ENCODE assay signal across 32 cellular contexts in the genomic region with DNA sequence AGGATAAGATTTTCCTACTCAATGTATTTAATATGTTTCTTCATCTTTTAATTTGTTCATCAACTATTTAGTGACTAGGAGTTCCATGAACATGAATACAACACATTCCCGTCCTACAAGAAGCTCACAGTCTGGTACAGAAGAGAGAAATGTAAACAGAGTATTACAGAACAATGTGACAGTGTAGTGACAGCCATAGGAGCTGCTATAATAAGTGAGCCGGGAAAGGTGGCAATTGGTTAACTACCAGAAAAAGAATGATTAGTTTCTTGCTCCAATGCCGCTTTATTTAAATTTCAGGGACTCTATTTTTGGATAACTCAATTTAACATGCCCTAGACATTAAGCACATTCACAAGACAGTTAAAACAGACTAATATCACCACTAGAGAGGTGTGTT.
A peak's percentile ranks its signal among the peaks of the same experiment; 100 is the strongest.
DNase-seq lines count a peak whose midpoint lies in the region; ATAC-seq, FAIRE-seq and TF ChIP-seq lines count a peak whose summit lies in the region.
"Had no signal": no experiment of that assay in that cellular context is flagged by ENCODE, and none has a peak within 500 bp of the region (broad histone marks: within the 10 kb centered on the region; RNA-seq: fewer than 3 reads in every experiment).

No MANE protein-coding gene starts in this region.

- intact Hi-C loops in HepG2 (cut with micrococcal nuclease; ENCODE audit: unreplicated experiment) (no loop called here), right lobe of liver (cut with DNase I) (no loop called here), thyroid gland (cut with DNase I) (no loop called here)

- ATAC-seq in HepG2 (no peak), right lobe of liver (no peak), GM18873 (IDR thresholded peaks at IDR 0.05; ENCODE audit: low FRiP score, unreplicated experiment) (no peak)
- ATAC-seq: A549; CD8-positive, alpha-beta T cell had no signal

- no peaks in the 10 kb centered on the region for H3K79me2 ChIP-seq in HepG2 (ENCODE audit: insufficient read depth, low read length)

- CTCF ChIA-PET in HepG2 (lab: Yijun Ruan, JAX; ENCODE audit: low intra/inter-chr PET ratio, low total read pairs), result no interaction called here

- H3K27ac ChIP-seq in HepG2 (ENCODE audit: extremely low read length, insufficient read depth, low read length), result no peak overlapping the region
- H3K27ac ChIP-seq in right lobe of liver, result no peak overlapping the region
- peak overlapping the region; percentile 19 for H3K27ac ChIP-seq in caudate nucleus (ENCODE audit: low read depth, low read length)
- H3K27ac ChIP-seq in thyroid gland, result peak overlapping the region in 2 of 3 donors; percentile 8 to 34
- H3K27ac ChIP-seq: 22Rv1; A549; BLaER1; BLaER1 treated with 17β-estradiol and CSF1 and Interleukin-3, amounts not matched to agents 10 nM and 100 nM; C4-2B had no signal

- H3K36me3 ChIP-seq in HepG2 (replicated peaks in 1 of 2; ENCODE audit: control insufficient read depth in 1 of 2, insufficient read depth in 2 of 2, low read length in 2 of 2) (no peaks in the 10 kb centered on the region; a peak in 1 of 5 replicates), right lobe of liver (no peaks in the 10 kb centered on the region), thyroid gland (no peaks in the 10 kb centered on the region)
- H3K36me3 ChIP-seq: BE2C; BLaER1; BLaER1 treated with 17β-estradiol and CSF1 and Interleukin-3, amounts not matched to agents 10 nM and 100 nM had no signal

- TF ChIP-seq EP300 in HepG2 (IDR thresholded peaks at IDR 0.05; ENCODE audit: low read depth in 2 of 2, low read length in 2 of 2), result no peak
- TF ChIP-seq EP300 in HepG2 (CRISPR knock-in tag; IDR thresholded peaks at IDR 0.05; ENCODE audit: borderline replicate concordance), result no peak

- FAIRE-seq in HepG2 (lab: Jason Lieb, UNC), result no peak
- FAIRE-seq: A204.1, A549 had no signal

- no peaks in the 10 kb centered on the region for H4K20me1 ChIP-seq in HepG2 (ENCODE audit: insufficient read depth, low read length)
- H4K20me1 ChIP-seq: BLaER1; BLaER1 treated with 17β-estradiol and CSF1 and Interleukin-3, amounts not matched to agents 10 nM and 100 nM had no signal

- TF ChIP-seq RAD21 in HepG2 (CRISPR knock-in tag; IDR thresholded peaks at IDR 0.05), result no peak

- no peak overlapping the region for H3K4me2 ChIP-seq in HepG2 (ENCODE audit: low read depth, low read length)
- H3K4me2 ChIP-seq: A549; BLaER1; BLaER1 treated with 17β-estradiol and CSF1 and Interleukin-3, amounts not matched to agents 10 nM and 100 nM had no signal

- TF ChIP-seq POLR2A in HepG2 (IDR thresholded peaks at IDR 0.05; ENCODE audit: insufficient read depth in 1 of 2, low read depth in 2 of 2, low read length in 2 of 2), result no peak
- no peak for TF ChIP-seq POLR2A in right lobe of liver (IDR thresholded peaks at IDR 0.05)
- TF ChIP-seq POLR2A in thyroid gland (IDR thresholded peaks at IDR 0.05), result no peak

- no peak overlapping the region for H2AFZ ChIP-seq in HepG2 (ENCODE audit: low read length)

- TF ChIP-seq CTCF in HepG2 (CRISPR knock-in tag; IDR thresholded peaks at IDR 0.05) (no peak), right lobe of liver (IDR thresholded peaks at IDR 0.05) (no peak), thyroid gland (IDR thresholded peaks at IDR 0.05) (no peak), GM20000 (IDR thresholded peaks at IDR 0.05; ENCODE audit: extremely low read depth, missing control alignments) (no peak)

- H3K9me3 ChIP-seq in HepG2 (ENCODE audit: low read length), result no peaks in the 10 kb centered on the region
- no peaks in the 10 kb centered on the region for H3K9me3 ChIP-seq in right lobe of liver
- H3K9me3 ChIP-seq in thyroid gland, result no peaks in the 10 kb centered on the region
- H3K9me3 ChIP-seq: A549; BE2C; BLaER1; BLaER1 treated with 17β-estradiol and CSF1 and Interleukin-3, amounts not matched to agents 10 nM and 100 nM; Caco-2 had no signal

- no peaks in the 10 kb centered on the region for H3K27me3 ChIP-seq in HepG2 (ENCODE audit: control insufficient read depth in 1 of 2, insufficient read depth in 2 of 2, low read length in 2 of 2)
- no peaks in the 10 kb centered on the region for H3K27me3 ChIP-seq in right lobe of liver
- H3K27me3 ChIP-seq in thyroid gland, result no peaks in the 10 kb centered on the region
- H3K27me3 ChIP-seq: BE2C; BLaER1; BLaER1 treated with 17β-estradiol and CSF1 and Interleukin-3, amounts not matched to agents 10 nM and 100 nM had no signal

- H3K9ac ChIP-seq in HepG2 (ENCODE audit: insufficient read depth, low read depth, low read length), result no peak overlapping the region
- H3K9ac ChIP-seq: BLaER1; BLaER1 treated with 17β-estradiol and CSF1 and Interleukin-3, amounts not matched to agents 10 nM and 100 nM had no signal

- POLR2A ChIA-PET in HepG2 (lab: Yijun Ruan, JAX), result no interaction called here

- H3K4me3 ChIP-seq in HepG2 (replicated peaks in 1 of 3; ENCODE audit: insufficient read depth in 1 of 3, low read depth in 2 of 3, low read length in 3 of 3) (no peak overlapping the region), right lobe of liver (no peak overlapping the region), thyroid gland (replicated peaks in 1 of 3) (no peak overlapping the region)
- H3K4me3 ChIP-seq: A549; BLaER1; BLaER1 treated with 17β-estradiol and CSF1 and Interleukin-3, amounts not matched to agents 10 nM and 100 nM had no signal

- no peak for DNase-seq in HepG2 (ENCODE audit: low spot score)
- DNase-seq in right lobe of liver, result no peak
- no peak for DNase-seq in caudate nucleus (lab: John Stamatoyannopoulos, UW)
- no peak for DNase-seq in thyroid gland
- no peak for DNase-seq in GM20000 (ENCODE audit: low spot score)
- DNase-seq: 8988T; ACHN; AML-193; BE2C; C1 segment of cervical spinal cord; Caco-2; Calu3; CD4-positive, alpha-beta memory T cell; CD4-positive, alpha-beta T cell; CD4-positive, CD25-positive, alpha-beta regulatory T cell; CD8-positive, alpha-beta memory T cell; CD8-positive, alpha-beta T cell; COR-L47; DMS 273 treated with DMSO at 0.1 percent for 48 hours; DMS153; DMS53; DMS79; DMS79 treated with DMSO at 0.1 percent for 48 hours; DND-41; EL had no signal

- BruUV-seq in HepG2 (replicated peaks; lab: Mats Ljungman, UMichigan), result no TSS peak

- in situ Hi-C loops in HepG2 (cut with HindIII; ENCODE audit: extremely low pct_ligation_motif_present, low pct_unique_long_range_greater_than_20kb), result no loop called here

- 93% methylated on average over 3 of the region's 3 CpGs for WGBS in HepG2 (ENCODE audit: low lambda C conversion rate)
- WGBS in right lobe of liver (ENCODE audit: insufficient coverage, low coverage, low lambda C conversion rate, missing lambda C conversion rate), result 90% methylated on average over 3 of the region's 3 CpGs
- 89 to 91% methylated on average over 3 of the region's 3 CpGs for WGBS in thyroid gland, 2 donors

- H3K4me1 ChIP-seq in HepG2 (ENCODE audit: insufficient read depth, low read length) (peaks cover 7% of the 10 kb centered on the region; the same call in 1 of the 2 replicates), right lobe of liver (no peaks in the 10 kb centered on the region), thyroid gland (peaks cover 22 to 38% of the 10 kb centered on the region in 2 donors)
- H3K4me1 ChIP-seq: A549 had no signal

TF ChIP-seq in HepG2, 621 proteins besides CTCF, POLR2A, EP300 and RAD21:
- TF ChIP-seq ZNF12 (CRISPR knock-in tag; IDR thresholded peaks at IDR 0.05) (peak; percentile 93), MBD4 (IDR thresholded peaks at IDR 0.05; ENCODE audit: borderline replicate concordance, low read length) (no peak)
TF ChIP-seq in HepG2: peak in this region for 1.

Comparison
In these comparisons a context has a peak if more than half of its experiments do, and no peak if none do; other contexts are left out.
1. H3K27ac ChIP-seq: peak in caudate nucleus (single experiment) and thyroid gland (2 of 3); none in HepG2 (single experiment) and right lobe of liver (0 of 3).